ENCODE assay signal across 1 cellular context in genomic region chr20:544153-544725, GRCh38.
TF ChIP-seq lines count a peak whose summit lies in the region.

No MANE protein-coding gene starts in this region.

TF ChIP-seq in endothelial cell of umbilical vein, 7 proteins besides CTCF, POLR2A, EP300 and RAD21:
- no peak for TF ChIP-seq MAX (IDR thresholded peaks at IDR 0.05; ENCODE audit: insufficient read depth, insufficient read length)
- TF ChIP-seq EZH2 (IDR thresholded peaks at IDR 0.05; ENCODE audit: borderline replicate concordance, low read depth, low read length, severe bottlenecking) = peak; percentile 12
TF ChIP-seq in endothelial cell of umbilical vein: peak in this region for 1.
